ENCODE assay signal across 14 cellular contexts in genomic region chr20:58403272-58403671, GRCh38. TPM values are rescaled to one million over a fixed set of nuclear protein-coding genes. Genes with fewer than 3 reads are reported as not detected.
DNase-seq lines count a peak whose midpoint lies in the region; ATAC-seq, FAIRE-seq and TF ChIP-seq lines count a peak whose summit lies in the region.
"Had no signal": no experiment of that assay in that cellular context is flagged by ENCODE, and none has a peak within 500 bp of the region (broad histone marks: within the 10 kb centered on the region; RNA-seq: fewer than 3 reads in every experiment).

No MANE protein-coding gene starts in this region.

- H3K9me2 ChIP-seq in GM23248 (ENCODE audit: insufficient read depth): no peaks in the 10 kb centered on the region

- H3K4me3 ChIP-seq in GM12878: peak overlapping the region; percentile 53; the same call in 1 of the 2 replicates
- H3K4me3 ChIP-seq in GM23248: no peak overlapping the region
- H3K4me3 ChIP-seq: uterus had no signal

- SMC1A ChIA-PET in GM12878 (lab: Charles Lee; ENCODE audit: uncharacterized antibody, unreplicated experiment): interaction anchor here (1.1 to 1.4 kb wide), 2 partner anchors 9 to 16 kb away, joined by 3 to 5 read pairs; no protein-coding TSS in a partner anchor

- in situ Hi-C loops in GM12878 (cut with MboI) (no loop called here), GM23248 (cut with MboI) (no loop called here)

- ATAC-seq in GM18498 (IDR thresholded peaks at IDR 0.05; ENCODE audit: unreplicated experiment) (peak; percentile 27), GM21381 (IDR thresholded peaks at IDR 0.05; ENCODE audit: unreplicated experiment) (peak; percentile 26), HG02884 (IDR thresholded peaks at IDR 0.05; ENCODE audit: unreplicated experiment) (peak; percentile 23), GM12878 (peak; percentile 50)
- ATAC-seq: Right ventricle myocardium inferior had no signal

- TF ChIP-seq EP300 in GM12878 (IDR thresholded peaks at IDR 0.05; ENCODE audit: borderline replicate concordance in 1 of 2, control insufficient read depth in 1 of 2, low read depth in 2 of 2, low read length in 2 of 2): no peak

- RAD21 ChIA-PET in GM12878 (lab: Charles Lee; ENCODE audit: unreplicated experiment): interaction anchor here (0.7 kb wide), 1 partner anchor 14 kb away, joined by 3 read pairs; the partner anchor contains the start of gene VAPB

- H4K20me1 ChIP-seq in GM12878 (ENCODE audit: control insufficient read depth, insufficient read depth) (peaks cover 9% of the 10 kb centered on the region), GM23248 (ENCODE audit: insufficient read depth) (peaks cover 38% of the 10 kb centered on the region)

- CTCF ChIA-PET in GM12878 (lab: Yijun Ruan, JAX): interaction anchor here (1.8 kb wide), 1 partner anchor 45 kb away, joined by 5 read pairs; no protein-coding TSS in a partner anchor

- H3K9ac ChIP-seq in GM12878 (ENCODE audit: control insufficient read depth, insufficient read depth, low read length) (no peak overlapping the region), GM23248 (no peak overlapping the region)

- no TSS peak for BruUV-seq in GM12878 (replicated peaks; lab: Mats Ljungman, UMichigan)

- TF ChIP-seq RAD21 in GM12878 (IDR thresholded peaks at IDR 0.05; ENCODE audit: insufficient read depth, low read depth, low read length): no peak

- H3K79me2 ChIP-seq in GM12878 (ENCODE audit: control insufficient read depth, insufficient read depth, low read length): peaks cover 99% of the 10 kb centered on the region
- H3K79me2 ChIP-seq in GM23248 (ENCODE audit: insufficient read depth): peaks cover 100% of the 10 kb centered on the region

- H3K4me1 ChIP-seq in GM12878 (ENCODE audit: control insufficient read depth, insufficient read depth, low read length) (peaks cover 54% of the 10 kb centered on the region), GM23248 (ENCODE audit: insufficient read depth) (peaks cover 24% of the 10 kb centered on the region)
- H3K4me1 ChIP-seq: uterus had no signal

- no peak for TF ChIP-seq CTCF in GM12878 (IDR thresholded peaks at IDR 0.05 in 2 of 3, conservative IDR thresholded peaks at IDR 0.05 in 1 of 3; ENCODE audit: control insufficient read depth in 2 of 3, extremely low read depth in 1 of 3, insufficient read depth in 1 of 3, low read depth in 3 of 3, low read length in 3 of 3)

- peak overlapping the region; percentile 73 for H3K27ac ChIP-seq in GM12878 (ENCODE audit: control insufficient read depth, insufficient read depth)
- H3K27ac ChIP-seq in GM23248: no peak overlapping the region
- H3K27ac ChIP-seq: uterus had no signal

- POLR2A ChIA-PET in GM12878 (lab: Charles Lee): interaction anchor here (1.2 kb wide), 1 partner anchor 56 kb away, joined by 5 read pairs; no protein-coding TSS in a partner anchor

- H3K36me3 ChIP-seq in GM12878 (ENCODE audit: control insufficient read depth in 2 of 2, insufficient read depth in 2 of 2, low read length in 1 of 2) (no peaks in the 10 kb centered on the region; a peak in 1 of 4 replicates), GM23248 (ENCODE audit: low read depth) (no peaks in the 10 kb centered on the region)
- H3K36me3 ChIP-seq: uterus had no signal

- H3F3A ChIP-seq in GM23248 (ENCODE audit: insufficient read depth): peaks cover 23% of the 10 kb centered on the region

- no peak for TF ChIP-seq POLR2A in GM12878 (IDR thresholded peaks at IDR 0.05; ENCODE audit: low read depth, low read length)

- WGBS in GM12878 (ENCODE audit: insufficient coverage, insufficient replicate concordance, low lambda C conversion rate, missing lambda C conversion rate): 34% methylated on average over 3 of the region's 3 CpGs
- 96 to 100% methylated on average over 3 of the region's 3 CpGs for WGBS in GM23248 (ENCODE audit: low coverage in 1 of 2, low lambda C conversion rate in 2 of 2, missing lambda C conversion rate in 2 of 2), 2 experiments

- no peak for DNase-seq in GM12878 (ENCODE audit: low read depth, low spot score)
- DNase-seq in stimulated activated CD8-positive, alpha-beta memory T cell treated with anti-CD3 and anti-CD28 coated beads, Interleukin-4, amount 100 ng/mL, for 48 hours: no peak
- DNase-seq in GM19240 (ENCODE audit: insufficient read length, low spot score): no peak
- DNase-seq in GM23248: no peak
- no peak for DNase-seq in amniotic stem cell (lab: John Stamatoyannopoulos, UW)
- DNase-seq: activated CD4-positive, alpha-beta T cell treated with anti-CD3 and anti-CD28 coated beads for 1 hour; activated gamma-delta T cell; aorta; hippocampal formation; uterus had no signal

- intact Hi-C loops in GM12878 (cut with micrococcal nuclease; ENCODE audit: unreplicated experiment): loop anchor here (5.0 kb wide), 1 partner anchor 54 kb away; no protein-coding TSS in a partner anchor

- no peaks in the 10 kb centered on the region for H3K27me3 ChIP-seq in GM12878 (replicated peaks in 1 of 2; ENCODE audit: control insufficient read depth in 2 of 2, insufficient read depth in 2 of 2, low read length in 1 of 2)
- no peaks in the 10 kb centered on the region for H3K27me3 ChIP-seq in GM23248 (replicated peaks; ENCODE audit: insufficient read depth)
- H3K27me3 ChIP-seq: uterus had no signal

- H3K9me3 ChIP-seq in GM12878 (replicated peaks; ENCODE audit: control insufficient read depth, insufficient read depth, low read length) (no peaks in the 10 kb centered on the region), GM23248 (ENCODE audit: low read depth) (no peaks in the 10 kb centered on the region)
- H3K9me3 ChIP-seq: uterus had no signal

- peak; percentile 7 for FAIRE-seq in GM12878 (lab: Jason Lieb, UNC)

- H3K4me2 ChIP-seq in GM12878 (ENCODE audit: control insufficient read depth, insufficient read depth): peak overlapping the region; percentile 81
- H3K4me2 ChIP-seq in GM23248 (ENCODE audit: unreplicated experiment): no peak overlapping the region

- H2AFZ ChIP-seq in GM12878 (ENCODE audit: control insufficient read depth, low read depth, low read length) (no peak overlapping the region), GM23248 (no peak overlapping the region)

TF ChIP-seq in GM12878, 131 proteins besides CTCF, POLR2A, EP300 and RAD21 (continues in another document):
- TF ChIP-seq POLR2AphosphoS2 (IDR thresholded peaks at IDR 0.05; ENCODE audit: low read depth, low read length) (no peak), PKNOX1 (IDR thresholded peaks at IDR 0.05) (peak; percentile 14; the same call in 1 of the 2 replicates), BCLAF1 (IDR thresholded peaks at IDR 0.05) (no peak), RUNX3 (IDR thresholded peaks at IDR 0.05; ENCODE audit: low read length) (0 out of 2 replicates have a peak, but pooled peaks have one; percentile 2)

RNA-seq across cellular contexts. Expression of gene VAPB, which starts 14.2 kb away (rescaled TPM):
- total RNA-seq in GM12878 (2013; cell fraction: nucleolus; rRNA removed): 50.4 and 50.9 TPM in 2 replicates
- total RNA-seq in GM12878 (2014; rRNA removed) (6.2 and 8.4 TPM in 2 replicates), GM12878 (2014; rRNA removed; fragmentation: Illumina TruSeq; extraction: Trizol) (14.2 and 15.3 TPM in 2 replicates), GM12878 (2021) (27.0 and 28.0 TPM in 2 replicates)
- 14.0 TPM for polyA plus RNA-seq in GM12878 (2011; ENCODE audit: low read depth)
- polyA plus RNA-seq in GM12878 (2011; rRNA removed) (22.7 and 30.7 TPM in 2 replicates), GM12878 (2014; fragmentation: Illumina TruSeq; extraction: Trizol) (28.6 and 40.3 TPM in 2 replicates), GM12878 (2014; fragmentation: Nextera tagmentation; extraction: Ambion mirVana) (10 to 100 TPM in 1 of 2 experiments, 1 to 10 TPM in 1; 3.2 to 10.7 TPM), GM12878 (2014; rRNA removed) (18.2 and 18.3 TPM in 2 replicates), GM12878 (2016; fragmentation: Nextera tagmentation; extraction: Ambion mirVana) (10 to 100 TPM; 26.8 to 28.2 TPM), GM23248 (2016; fragmentation: Nextera tagmentation; extraction: Ambion mirVana) (34.1 and 37.0 TPM in 2 replicates)
- 14.6 and 20.7 TPM in 2 replicates for polyA plus RNA-seq in GM12878 (2011; cell fraction: cytosol; rRNA removed)
- polyA plus RNA-seq in GM12878 (2011; cell fraction: nucleus; rRNA removed): 17.2 and 18.4 TPM in 2 replicates
- polyA plus RNA-seq in GM12878 (2012): 18.6 and 22.0 TPM in 2 replicates
- polyA minus RNA-seq in GM12878 (2011; rRNA and poly(A)+ RNA removed): 14.4 and 17.3 TPM in 2 replicates
- polyA minus RNA-seq in GM12878 (2011; cell fraction: cytosol; rRNA and poly(A)+ RNA removed): 7.9 and 8.4 TPM in 2 replicates
- 13.2 and 17.6 TPM in 2 replicates for polyA minus RNA-seq in GM12878 (2011; cell fraction: nucleus; rRNA and poly(A)+ RNA removed)
- total RNA-seq in GM23248 (2014; rRNA removed; shearing (Covaris generic)): 8.8 and 10.0 TPM in 2 replicates
